Comparison of ENCODE assay signal across 16 cellular contexts in the genomic region with DNA sequence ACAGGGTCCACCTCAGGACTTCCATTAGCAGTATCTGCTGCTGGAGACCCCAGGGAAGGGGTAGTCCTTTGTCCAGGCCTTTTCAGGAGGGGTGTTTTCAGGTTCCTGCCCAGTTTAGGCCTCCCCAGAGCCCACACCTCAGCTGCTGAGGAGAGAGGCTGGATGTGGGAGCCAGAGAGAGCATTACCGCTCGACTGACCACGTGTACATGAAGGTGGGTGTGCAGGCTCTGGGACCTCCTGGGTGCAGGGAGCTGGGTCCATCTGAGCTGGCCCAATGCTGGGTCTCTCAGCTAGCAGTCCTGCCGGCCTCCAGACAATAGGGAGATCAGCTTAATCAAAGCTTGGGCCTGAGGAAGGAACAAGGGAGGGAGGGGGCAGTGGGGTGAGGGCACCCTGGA.
"Had no signal": no experiment of that assay in that cellular context is flagged by ENCODE, and none has a peak within 500 bp of the region (broad histone marks: within the 10 kb centered on the region; RNA-seq: fewer than 3 reads in every experiment).

No MANE protein-coding gene starts in this region.

- DNase-seq: effector memory CD4-positive, alpha-beta T cell; heart right ventricle; islet precursor cell; left cardiac atrium; left ventricle myocardium inferior; mesendoderm; naive B cell; ovary; sigmoid colon; stimulated activated CD4-positive, alpha-beta T cell treated with anti-CD3 and anti-CD28 coated beads, Interleukin-2, amount 100 ng/mL, for 24 hours; stimulated activated CD4-positive, alpha-beta T cell treated with anti-CD3 and anti-CD28 coated beads, Interleukin-4, amount 100 ng/mL, for 4 hours; stimulated activated naive CD4-positive, alpha-beta T cell; thyroid gland had no signal

- H3K27ac ChIP-seq: coronary artery, heart right ventricle, left ventricle myocardium inferior, ovary, right atrium auricular region, sigmoid colon, skin epidermis, thyroid gland had no signal

- H3K27me3 ChIP-seq: ovary had no signal
